In genomic region chr7:8436965-8437364, GRCh38 we compare ENCODE assay signal across 9 cellular contexts. TPM values are rescaled to one million over a fixed set of nuclear protein-coding genes. Genes with fewer than 3 reads are reported as not detected.
DNase-seq lines count a peak whose midpoint lies in the region; ATAC-seq and TF ChIP-seq lines count a peak whose summit lies in the region.
"Had no signal": no experiment of that assay in that cellular context is flagged by ENCODE, and none has a peak within 500 bp of the region (broad histone marks: within the 10 kb centered on the region; RNA-seq: fewer than 3 reads in every experiment).

No MANE protein-coding gene starts in this region.

- H3K27ac Mint-ChIP-seq in activated CD8-positive, alpha-beta T cell treated with anti-CD3 and anti-CD28 coated beads for 36 hours, result no peak overlapping the region
- no peak overlapping the region for H3K27ac Mint-ChIP-seq in stimulated activated effector memory CD8-positive, alpha-beta T cell treated with anti-CD3 and anti-CD28 coated beads, Interleukin-12 subunit alpha, Interleukin-12 subunit beta, amount 100 ng/mL, for 72 hours

- no peak overlapping the region for H3K9ac ChIP-seq in iPS-20b (ENCODE audit: low read depth, low read length)

- no peak for ATAC-seq in Right ventricle myocardium inferior
- ATAC-seq in activated CD8-positive, alpha-beta T cell treated with anti-CD3 and anti-CD28 coated beads for 36 hours, result peak; percentile 65
- peak; percentile 38 for ATAC-seq in stimulated activated effector memory CD8-positive, alpha-beta T cell treated with anti-CD3 and anti-CD28 coated beads, Interleukin-12 subunit alpha, Interleukin-12 subunit beta, amount 100 ng/mL, for 72 hours

- POLR2A ChIA-PET in activated CD8-positive, alpha-beta T cell treated with anti-CD3 and anti-CD28 coated beads for 36 hours (lab: Charles Lee), result no interaction called here

- H3K36me3 ChIP-seq in left ventricle myocardium inferior (no peaks in the 10 kb centered on the region), iPS-20b (ENCODE audit: insufficient read depth, low read depth, low read length) (no peaks in the 10 kb centered on the region), tibial nerve (no peaks in the 10 kb centered on the region)

- H3K4me1 Mint-ChIP-seq in activated CD8-positive, alpha-beta T cell treated with anti-CD3 and anti-CD28 coated beads for 36 hours (ENCODE audit: low read depth), result peaks cover 20% of the 10 kb centered on the region
- H3K4me1 Mint-ChIP-seq in stimulated activated effector memory CD8-positive, alpha-beta T cell treated with anti-CD3 and anti-CD28 coated beads, Interleukin-12 subunit alpha, Interleukin-12 subunit beta, amount 100 ng/mL, for 72 hours, result peaks cover 36% of the 10 kb centered on the region

- CTCF ChIA-PET in activated CD8-positive, alpha-beta T cell treated with anti-CD3 and anti-CD28 coated beads for 36 hours (lab: Charles Lee), result interaction anchor here (0.6 to 2.0 kb wide), 7 partner anchors 8 to 175 kb away, joined by 3 to 9 read pairs (median 3); no protein-coding TSS in a partner anchor

- TF ChIP-seq CTCF in left ventricle myocardium inferior (IDR thresholded peaks at IDR 0.05; ENCODE audit: borderline replicate concordance) (peak; percentile 44), tibial nerve (IDR thresholded peaks at IDR 0.05) (peak in 2 of 5 experiments; percentile 33 to 39)
- TF ChIP-seq CTCF in activated CD8-positive, alpha-beta T cell treated with anti-CD3 and anti-CD28 coated beads for 36 hours (IDR thresholded peaks at IDR 0.05), result peak; percentile 78

- H3K27me3 Mint-ChIP-seq in activated CD8-positive, alpha-beta T cell treated with anti-CD3 and anti-CD28 coated beads for 36 hours, result peaks cover 81% of the 10 kb centered on the region

- H3K36me3 Mint-ChIP-seq in activated CD8-positive, alpha-beta T cell treated with anti-CD3 and anti-CD28 coated beads for 36 hours (ENCODE audit: low read depth), result peaks cover 2% of the 10 kb centered on the region
- peaks cover 6% of the 10 kb centered on the region for H3K36me3 Mint-ChIP-seq in stimulated activated effector memory CD8-positive, alpha-beta T cell treated with anti-CD3 and anti-CD28 coated beads, Interleukin-12 subunit alpha, Interleukin-12 subunit beta, amount 100 ng/mL, for 72 hours

- no peak for TF ChIP-seq POLR2A in tibial nerve (IDR thresholded peaks at IDR 0.05)

- no peaks in the 10 kb centered on the region for H3K9me3 ChIP-seq in left ventricle myocardium inferior (replicated peaks)
- H3K9me3 ChIP-seq in iPS-20b (ENCODE audit: insufficient read depth, low read depth, low read length), result peaks cover 8% of the 10 kb centered on the region; the same call in 1 of the 2 replicates
- H3K9me3 ChIP-seq in tibial nerve, result no peaks in the 10 kb centered on the region

- WGBS in tibial nerve, 2 donors, result 0 to 1% methylated on average over 15 of the region's 15 CpGs

- H3K4me1 ChIP-seq in left ventricle myocardium inferior (peaks cover 17% of the 10 kb centered on the region), iPS-20b (ENCODE audit: insufficient read depth, low read length) (peaks cover 30% of the 10 kb centered on the region; the same call in 1 of the 2 replicates), tibial nerve (peaks cover 0 to 46% (median 4%) of the 10 kb centered on the region in 4 donors)

- H3K27ac ChIP-seq in left ventricle myocardium inferior (replicated peaks) (no peak overlapping the region), iPS-20b (ENCODE audit: low read length) (no peak overlapping the region), tibial nerve (no peak overlapping the region)

- H3K27me3 ChIP-seq in left ventricle myocardium inferior (ENCODE audit: low read depth) (peaks cover 100% of the 10 kb centered on the region), iPS-20b (ENCODE audit: insufficient read depth, low read length) (peaks cover 100% of the 10 kb centered on the region), tibial nerve (peaks cover 0 to 100% of the 10 kb centered on the region in 2 donors)

- intact Hi-C loops in left ventricle myocardium inferior (cut with micrococcal nuclease), result no loop called here
- intact Hi-C loops in Right ventricle myocardium inferior (cut with DNase I), result no loop called here
- intact Hi-C loops in activated CD8-positive, alpha-beta T cell treated with anti-CD3 and anti-CD28 coated beads for 36 hours (cut with micrococcal nuclease), result no loop called here

- H3K4me3 ChIP-seq in left ventricle myocardium inferior (no peak overlapping the region), iPS-20b (ENCODE audit: low read length) (peak overlapping the region; percentile 56; the same call in 1 of the 2 replicates), tibial nerve (no peak overlapping the region)
- no peak overlapping the region for H3K4me3 ChIP-seq in Jurkat, Clone E6-1 (ENCODE audit: low read length)

- no peak for TF ChIP-seq EP300 in tibial nerve (IDR thresholded peaks at IDR 0.05)

- DNase-seq in left ventricle myocardium inferior, result no peak
- DNase-seq in Right ventricle myocardium inferior (ENCODE audit: missing footprints), result no peak
- peak; percentile 80 for DNase-seq in H4 (ENCODE audit: low spot score)
- peak; percentile 33 for DNase-seq in Jurkat, Clone E6-1 (ENCODE audit: low read depth, low spot score)
- DNase-seq in activated CD8-positive, alpha-beta T cell treated with anti-CD3 and anti-CD28 coated beads for 36 hours, result peak; percentile 75
- peak; percentile 35 to 68 for DNase-seq in stimulated activated effector memory CD8-positive, alpha-beta T cell treated with anti-CD3 and anti-CD28 coated beads, Interleukin-12 subunit alpha, Interleukin-12 subunit beta, amount 100 ng/mL, for 72 hours (ENCODE audit: low spot score in 2 of 2)
- no peak for DNase-seq in tibial nerve (ENCODE audit: low spot score in 2 of 2)

- no peaks in the 10 kb centered on the region for H3K9me3 Mint-ChIP-seq in activated CD8-positive, alpha-beta T cell treated with anti-CD3 and anti-CD28 coated beads for 36 hours
- H3K9me3 Mint-ChIP-seq in stimulated activated effector memory CD8-positive, alpha-beta T cell treated with anti-CD3 and anti-CD28 coated beads, Interleukin-12 subunit alpha, Interleukin-12 subunit beta, amount 100 ng/mL, for 72 hours, result peaks cover 3% of the 10 kb centered on the region

- H3K4me3 Mint-ChIP-seq in activated CD8-positive, alpha-beta T cell treated with anti-CD3 and anti-CD28 coated beads for 36 hours, result no peak overlapping the region
- no peak overlapping the region for H3K4me3 Mint-ChIP-seq in stimulated activated effector memory CD8-positive, alpha-beta T cell treated with anti-CD3 and anti-CD28 coated beads, Interleukin-12 subunit alpha, Interleukin-12 subunit beta, amount 100 ng/mL, for 72 hours

RNA-seq across cellular contexts. Expression of gene NXPH1, which starts 3.6 kb away (rescaled TPM):
- total RNA-seq in left ventricle myocardium inferior (not detected), Right ventricle myocardium inferior (not detected), tibial nerve (not detected)
- 0.70 TPM in 1 of 2 replicates, not detected in the other for total RNA-seq in H4 (2014; rRNA removed; shearing (Covaris generic))
- polyA plus RNA-seq in Jurkat, Clone E6-1 (2012; ENCODE audit: insufficient read depth, insufficient read length), result not detected
- total RNA-seq in activated CD8-positive, alpha-beta T cell treated with anti-CD3 and anti-CD28 coated beads for 36 hours, result not detected
- total RNA-seq: fibroblast of lung had no signal
- polyA plus RNA-seq: fibroblast of lung had no signal

Comparison
In these comparisons a context has a peak if more than half of its experiments do, and no peak if none do; other contexts are left out.
1. DNase-seq: peak in H4 (single experiment), Jurkat, Clone E6-1 (single experiment), activated CD8-positive, alpha-beta T cell treated with anti-CD3 and anti-CD28 coated beads for 36 hours (single experiment) and stimulated activated effector memory CD8-positive, alpha-beta T cell treated with anti-CD3 and anti-CD28 coated beads, Interleukin-12 subunit alpha, Interleukin-12 subunit beta, amount 100 ng/mL, for 72 hours (2 of 2); none in left ventricle myocardium inferior (single experiment), Right ventricle myocardium inferior (single experiment) and tibial nerve (0 of 2).